Comparison of ENCODE assay signal across 8 cellular contexts in the genomic region with DNA sequence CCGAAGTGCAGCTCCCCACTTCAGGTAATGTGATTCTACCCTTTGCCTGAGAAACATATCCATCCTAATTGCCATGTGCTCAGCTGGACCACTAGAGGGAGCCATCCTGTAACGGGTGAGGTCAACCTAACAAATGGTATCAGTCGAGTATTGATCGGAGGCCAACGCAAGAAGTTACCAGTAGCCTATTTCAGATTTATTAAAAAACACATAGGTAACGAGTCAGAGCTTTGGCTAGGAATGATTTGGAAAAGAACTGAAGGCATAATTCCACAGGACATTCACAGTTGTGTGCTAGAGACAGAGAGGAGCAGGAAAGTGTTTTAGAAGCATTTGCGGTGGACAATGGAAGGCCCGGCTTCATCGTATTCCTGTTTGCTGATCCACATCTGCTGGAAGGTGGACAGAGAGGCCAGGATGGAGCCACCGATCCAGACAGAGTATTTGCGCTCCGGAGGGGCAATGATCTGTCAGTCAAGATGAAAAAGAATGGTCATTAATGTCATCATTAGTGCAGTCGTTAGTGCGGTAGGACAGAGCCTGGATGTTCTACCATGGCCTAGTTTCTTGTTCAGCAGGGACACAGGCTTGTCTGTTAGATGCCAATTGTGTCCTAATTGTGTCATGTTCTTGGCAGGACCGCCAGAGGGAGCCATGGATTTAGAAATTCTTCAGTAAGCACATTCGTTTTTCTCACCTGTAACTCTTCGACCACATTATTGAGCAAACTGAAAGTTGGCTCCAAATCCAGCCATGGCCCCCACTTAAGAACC. TPM values are rescaled to one million over a fixed set of nuclear protein-coding genes. Genes with fewer than 3 reads are reported as not detected.
DNase-seq lines count a peak whose midpoint lies in the region; ATAC-seq and TF ChIP-seq lines count a peak whose summit lies in the region.

No MANE protein-coding gene starts in this region.

- peaks cover 10% of the 10 kb centered on the region for H3K36me3 ChIP-seq in GM06990 (ENCODE audit: control insufficient read depth, insufficient read depth, low read length)

- ATAC-seq in HG03354 (IDR thresholded peaks at IDR 0.05; ENCODE audit: poor library complexity, severe bottlenecking, unreplicated experiment) (peak; percentile 60), GM21825 (IDR thresholded peaks at IDR 0.05; ENCODE audit: unreplicated experiment) (no peak)

- H3K27me3 Mint-ChIP-seq in activated CD4-positive, alpha-beta memory T cell treated with anti-CD3 and anti-CD28 coated beads, Interleukin-2, amount 10 ng/mL, durations not matched to agents 7 days and 5 days: no peaks in the 10 kb centered on the region

- H3K9me3 Mint-ChIP-seq in activated CD4-positive, alpha-beta memory T cell treated with anti-CD3 and anti-CD28 coated beads, Interleukin-2, amount 10 ng/mL, durations not matched to agents 7 days and 5 days: no peaks in the 10 kb centered on the region

- no peaks in the 10 kb centered on the region for H3K27me3 ChIP-seq in GM06990 (replicated peaks; ENCODE audit: control insufficient read depth, insufficient read depth, low read length)

- CTCF ChIA-PET in activated CD4-positive, alpha-beta memory T cell treated with anti-CD3 and anti-CD28 coated beads, Interleukin-2, amount 10 ng/mL, durations not matched to agents 7 days and 5 days (lab: Charles Lee): interaction anchor here (0.6 to 7.4 kb wide), 51 partner anchors 9 to 397 kb away, joined by 3 to 211 read pairs (median 5); partner anchors contain the start of genes CH25H, FAS and STAMBPL1

- no peak overlapping the region for H3K4me3 Mint-ChIP-seq in activated CD4-positive, alpha-beta memory T cell treated with anti-CD3 and anti-CD28 coated beads, Interleukin-2, amount 10 ng/mL, durations not matched to agents 7 days and 5 days

- DNase-seq in GM06990 (ENCODE audit: extremely low read depth, insufficient read length) (peak; percentile 35), NCI-H748 treated with DMSO at 0.1 percent for 48 hours (lab: John Stamatoyannopoulos, UW) (peak; percentile 64), ecto neural progenitor cell (ENCODE audit: low spot score) (peak; percentile 60), lung microvascular endothelial cell (ENCODE audit: low read depth in 2 of 2) (peak; percentile 86 to 93)
- DNase-seq in activated CD4-positive, alpha-beta memory T cell treated with anti-CD3 and anti-CD28 coated beads, Interleukin-2, amount 10 ng/mL, durations not matched to agents 7 days and 5 days: peak; percentile 80
- DNase-seq in stimulated activated CD8-positive, alpha-beta memory T cell treated with anti-CD3 and anti-CD28 coated beads, Interleukin-12 subunit alpha, Interleukin-12 subunit beta, amount 100 ng/mL, for 1 hour (ENCODE audit: low read depth): peak; percentile 58

- no peak overlapping the region for H3K4me3 ChIP-seq in GM06990 (replicated peaks; ENCODE audit: low read depth, low read length)

- peaks cover 30% of the 10 kb centered on the region for H3K36me3 Mint-ChIP-seq in activated CD4-positive, alpha-beta memory T cell treated with anti-CD3 and anti-CD28 coated beads, Interleukin-2, amount 10 ng/mL, durations not matched to agents 7 days and 5 days (ENCODE audit: low read depth)

- peaks cover 21% of the 10 kb centered on the region for H3K4me1 Mint-ChIP-seq in activated CD4-positive, alpha-beta memory T cell treated with anti-CD3 and anti-CD28 coated beads, Interleukin-2, amount 10 ng/mL, durations not matched to agents 7 days and 5 days

- peak overlapping the region; percentile 56 for H3K27ac Mint-ChIP-seq in activated CD4-positive, alpha-beta memory T cell treated with anti-CD3 and anti-CD28 coated beads, Interleukin-2, amount 10 ng/mL, durations not matched to agents 7 days and 5 days

- TF ChIP-seq CTCF in GM06990 (IDR thresholded peaks at IDR 0.05; ENCODE audit: insufficient read depth, low read length, poor library complexity, severe bottlenecking): peak; percentile 88

- POLR2A ChIA-PET in activated CD4-positive, alpha-beta memory T cell treated with anti-CD3 and anti-CD28 coated beads, Interleukin-2, amount 10 ng/mL, durations not matched to agents 7 days and 5 days (lab: Charles Lee): interaction anchor here (0.9 to 4.6 kb wide), 10 partner anchors 27 to 283 kb away, joined by 3 to 29 read pairs (median 3); partner anchors contain the start of genes CH25H and FAS

RNA-seq across cellular contexts. Expression of gene ACTA2, which starts 17.5 kb away (rescaled TPM):
- total RNA-seq in activated CD4-positive, alpha-beta memory T cell treated with anti-CD3 and anti-CD28 coated beads, Interleukin-2, amount 10 ng/mL, durations not matched to agents 7 days and 5 days: 10 to 100 TPM; 14.7 to 15.5 TPM
- total RNA-seq in lung microvascular endothelial cell: 3.2 and 12.0 TPM in 2 replicates

RNA-seq across cellular contexts. Expression of gene STAMBPL1, which starts 55.0 kb away (rescaled TPM):
- total RNA-seq in activated CD4-positive, alpha-beta memory T cell treated with anti-CD3 and anti-CD28 coated beads, Interleukin-2, amount 10 ng/mL, durations not matched to agents 7 days and 5 days: 10 to 100 TPM; 43.2 to 48.5 TPM
- total RNA-seq in lung microvascular endothelial cell: 0.22 and 1.2 TPM in 2 replicates

RNA-seq across cellular contexts. Expression of gene FAS, which starts 55.5 kb away (rescaled TPM):
- 10 to 100 TPM; 91.1 to 96.4 TPM for total RNA-seq in activated CD4-positive, alpha-beta memory T cell treated with anti-CD3 and anti-CD28 coated beads, Interleukin-2, amount 10 ng/mL, durations not matched to agents 7 days and 5 days
- total RNA-seq in lung microvascular endothelial cell: 2.4 and 10.7 TPM in 2 replicates

Comparison
In these comparisons a context has a peak if more than half of its experiments do, and no peak if none do; other contexts are left out.
1. DNase-seq: peak in every context shown above with its lines; median percentile 90 in lung microvascular endothelial cell; 80 in activated CD4-positive, alpha-beta memory T cell treated with anti-CD3 and anti-CD28 coated beads, Interleukin-2, amount 10 ng/mL, durations not matched to agents 7 days and 5 days; 64 in NCI-H748 treated with DMSO at 0.1 percent for 48 hours; 60 in ecto neural progenitor cell; 58 in stimulated activated CD8-positive, alpha-beta memory T cell treated with anti-CD3 and anti-CD28 coated beads, Interleukin-12 subunit alpha, Interleukin-12 subunit beta, amount 100 ng/mL, for 1 hour; 35 in GM06990.
2. RNA of gene STAMBPL1, which starts 55.0 kb away (total RNA-seq): 43.2 to 48.5 TPM in activated CD4-positive, alpha-beta memory T cell treated with anti-CD3 and anti-CD28 coated beads, Interleukin-2, amount 10 ng/mL, durations not matched to agents 7 days and 5 days; 0.22 to 1.2 TPM in lung microvascular endothelial cell; every median in the first group is over 10 times any median in the second.